9 cellular contexts compared by ENCODE assay signal in genomic region chrX:153793291-153793690, GRCh38. TPM values are rescaled to one million over a fixed set of nuclear protein-coding genes. Genes with fewer than 3 reads are reported as not detected.
DNase-seq lines count a peak whose midpoint lies in the region; ATAC-seq and TF ChIP-seq lines count a peak whose summit lies in the region.
"Had no signal": no experiment of that assay in that cellular context is flagged by ENCODE, and none has a peak within 500 bp of the region (broad histone marks: within the 10 kb centered on the region; RNA-seq: fewer than 3 reads in every experiment).

No MANE protein-coding gene starts in this region.

- peaks cover 37% of the 10 kb centered on the region for H3K79me2 ChIP-seq in neural cell (replicated peaks; ENCODE audit: insufficient read depth, low read length)

- TF ChIP-seq EP300 in neural cell (conservative IDR thresholded peaks at IDR 0.05; ENCODE audit: poor library complexity, severe bottlenecking), result no peak

- no peaks in the 10 kb centered on the region for H3K9me3 Mint-ChIP-seq in CD8-positive, alpha-beta memory T cell

- peaks cover 20% of the 10 kb centered on the region for H3K4me1 ChIP-seq in CD8-positive, alpha-beta memory T cell (ENCODE audit: insufficient read depth, low read length)
- H3K4me1 ChIP-seq in ectodermal cell (ENCODE audit: control insufficient read depth, insufficient read depth, low read length), result peaks cover 5% of the 10 kb centered on the region

- H3K4me3 Mint-ChIP-seq in CD8-positive, alpha-beta memory T cell, result peak overlapping the region; percentile 88 to 96 (median 92)

- peak overlapping the region; percentile 66 for H3K4me3 ChIP-seq in CD8-positive, alpha-beta memory T cell (ENCODE audit: low read length)
- H3K4me3 ChIP-seq in NB4 (ENCODE audit: low read depth, low read length), result peak overlapping the region; percentile 82
- H3K4me3 ChIP-seq in ectodermal cell (ENCODE audit: insufficient read depth, low read depth, low read length), result peak overlapping the region; percentile 72
- H3K4me3 ChIP-seq in neural cell (ENCODE audit: low read length), result peak overlapping the region; percentile 83

- H3K9ac ChIP-seq in neural cell (ENCODE audit: low read length), result peak overlapping the region; percentile 83

- TF ChIP-seq RAD21 in neural cell (conservative IDR thresholded peaks at IDR 0.05), result no peak

- peaks cover 0 to 45% (median 0%) of the 10 kb centered on the region in 3 donors for H3K36me3 Mint-ChIP-seq in CD8-positive, alpha-beta memory T cell

- H3K27ac Mint-ChIP-seq in CD8-positive, alpha-beta memory T cell, result peak overlapping the region; percentile 71 to 98 (median 89)

- POLR2A ChIA-PET in CD8-positive, alpha-beta memory T cell (lab: Charles Lee), result no interaction called here

- H3K36me3 ChIP-seq in CD8-positive, alpha-beta memory T cell (ENCODE audit: insufficient read depth, low read length), result no peaks in the 10 kb centered on the region
- peaks cover 4% of the 10 kb centered on the region for H3K36me3 ChIP-seq in ectodermal cell (ENCODE audit: control insufficient read depth, insufficient read depth, low read length)
- H3K36me3 ChIP-seq in neural cell (ENCODE audit: insufficient read depth, low read length), result no peaks in the 10 kb centered on the region

- DNase-seq in CD8-positive, alpha-beta memory T cell, result no peak
- DNase-seq in NB4 (ENCODE audit: low read depth), result peak; percentile 51
- no peak for DNase-seq in NCI-H748 (lab: John Stamatoyannopoulos, UW; ENCODE audit: unreplicated experiment)
- DNase-seq in putamen (ENCODE audit: low spot score), result no peak
- DNase-seq in ureter (ENCODE audit: low spot score), result no peak

- no peak for TF ChIP-seq CTCF in NB4 (IDR thresholded peaks at IDR 0.05; ENCODE audit: low read depth, low read length)
- no peak for TF ChIP-seq CTCF in neural cell (IDR thresholded peaks at IDR 0.05; ENCODE audit: poor library complexity, severe bottlenecking)

- CTCF ChIA-PET in CD8-positive, alpha-beta memory T cell (lab: Charles Lee), result interaction anchor here (1.8 kb wide), 1 partner anchor 155 kb away, joined by 7 read pairs; no protein-coding TSS in a partner anchor

- TF ChIP-seq POLR2A in NB4 (IDR thresholded peaks at IDR 0.05; ENCODE audit: extremely low read depth, insufficient read length), result no peak

- no peak overlapping the region for H2AFZ ChIP-seq in neural cell (ENCODE audit: low read depth, low read length)

- H3K9me3 ChIP-seq in CD8-positive, alpha-beta memory T cell (ENCODE audit: low read length), result no peaks in the 10 kb centered on the region
- H3K9me3 ChIP-seq in ectodermal cell (ENCODE audit: control insufficient read depth, low read length) (no peaks in the 10 kb centered on the region), neural cell (ENCODE audit: low read length) (no peaks in the 10 kb centered on the region)

- H3K9me2 ChIP-seq in neural cell (ENCODE audit: insufficient read depth, low read length), result no peaks in the 10 kb centered on the region

- no peaks in the 10 kb centered on the region for H3F3A ChIP-seq in neural cell (ENCODE audit: insufficient read depth, low read length, poor library complexity, severe bottlenecking)

- ATAC-seq in GM21529 (IDR thresholded peaks at IDR 0.05; ENCODE audit: unreplicated experiment), result no peak

- peaks cover 0 to 4% of the 10 kb centered on the region in 2 donors for H3K27me3 Mint-ChIP-seq in CD8-positive, alpha-beta memory T cell

- WGBS in ectodermal cell, 2 experiments, result 55 to 60% methylated on average over 4 to 5 of the region's 7 CpGs

- H3K27me3 ChIP-seq in CD8-positive, alpha-beta memory T cell (ENCODE audit: insufficient read depth, low read length, poor library complexity, severe bottlenecking), result no peaks in the 10 kb centered on the region
- H3K27me3 ChIP-seq in ectodermal cell (ENCODE audit: control insufficient read depth, insufficient read depth, low read length, poor library complexity, severe bottlenecking) (no peaks in the 10 kb centered on the region), neural cell (ENCODE audit: insufficient read depth, low read depth, low read length) (no peaks in the 10 kb centered on the region)

- H3K4me2 ChIP-seq in neural cell (ENCODE audit: low read length), result peak overlapping the region; percentile 62

- H3K27ac ChIP-seq in CD8-positive, alpha-beta memory T cell (ENCODE audit: low read depth, low read length), result peak overlapping the region; percentile 90
- H3K27ac ChIP-seq in ectodermal cell (ENCODE audit: insufficient read depth, low read depth, low read length, poor library complexity, severe bottlenecking) (no peak overlapping the region), neural cell (ENCODE audit: low read length) (peak overlapping the region; percentile 86)

- H3K4me1 Mint-ChIP-seq in CD8-positive, alpha-beta memory T cell, result peaks cover 26 to 34% (median 30%) of the 10 kb centered on the region in 3 donors

- H4K20me1 ChIP-seq in neural cell (ENCODE audit: insufficient read depth), result no peaks in the 10 kb centered on the region

TF ChIP-seq in neural cell, 6 proteins besides CTCF, POLR2A, EP300 and RAD21:
- TF ChIP-seq REST (IDR thresholded peaks at IDR 0.05; ENCODE audit: borderline replicate concordance) (no peak), TAF1 (IDR thresholded peaks at IDR 0.05; ENCODE audit: low read depth) (no peak), SMC3 (conservative IDR thresholded peaks at IDR 0.05; ENCODE audit: poor library complexity) (no peak), MXI1 (conservative IDR thresholded peaks at IDR 0.05; ENCODE audit: poor library complexity, severe bottlenecking) (no peak), POLR2AphosphoS5 (IDR thresholded peaks at IDR 0.05) (no peak), EZH2 (IDR thresholded peaks at IDR 0.05; ENCODE audit: borderline replicate concordance, insufficient read depth, low read length, poor library complexity, severe bottlenecking) (no peak)

RNA-seq across cellular contexts. Expression of gene IDH3G, which starts 0.9 kb away (rescaled TPM):
- 10 to 100 TPM; 54.2 to 61.6 TPM for total RNA-seq in CD8-positive, alpha-beta memory T cell
- polyA plus RNA-seq in CD8-positive, alpha-beta memory T cell, result 109 TPM
- polyA plus RNA-seq in ectodermal cell (2013, experiment 1 of 4), result 53.0 TPM
- polyA plus RNA-seq in ectodermal cell (2013, experiment 2 of 4), result 49.1 TPM
- 49.3 TPM for polyA plus RNA-seq in ectodermal cell (2013, experiment 3 of 4)
- 53.3 TPM for polyA plus RNA-seq in ectodermal cell (2013, experiment 4 of 4)
- polyA plus RNA-seq in neural cell, result 64.7 and 72.7 TPM in 2 replicates
- polyA minus RNA-seq in neural cell, result 45.1 and 49.7 TPM in 2 replicates
- 57.0 TPM for total RNA-seq in ureter

RNA-seq across cellular contexts. Expression of gene SSR4, which starts 1.2 kb away (rescaled TPM):
- total RNA-seq in CD8-positive, alpha-beta memory T cell, result 100 to 1,000 TPM; 158 to 166 TPM
- polyA plus RNA-seq in CD8-positive, alpha-beta memory T cell, result 567 TPM
- polyA plus RNA-seq in ectodermal cell (2013, experiment 1 of 4), result 231 TPM
- 222 TPM for polyA plus RNA-seq in ectodermal cell (2013, experiment 2 of 4)
- polyA plus RNA-seq in ectodermal cell (2013, experiment 3 of 4), result 243 TPM
- 245 TPM for polyA plus RNA-seq in ectodermal cell (2013, experiment 4 of 4)
- polyA plus RNA-seq in neural cell, result 186 and 192 TPM in 2 replicates
- polyA minus RNA-seq in neural cell, result 71.1 and 85.2 TPM in 2 replicates
- 253 TPM for total RNA-seq in ureter

RNA-seq across cellular contexts. Expression of gene SRPK3, which starts 12.4 kb away (rescaled TPM):
- total RNA-seq in CD8-positive, alpha-beta memory T cell, result not detected
- polyA plus RNA-seq in CD8-positive, alpha-beta memory T cell, result not detected
- polyA plus RNA-seq in ectodermal cell (2013, experiment 1 of 4), result not detected
- not detected for polyA plus RNA-seq in ectodermal cell (2013, experiment 2 of 4)
- not detected for polyA plus RNA-seq in ectodermal cell (2013, experiment 3 of 4)
- polyA plus RNA-seq in ectodermal cell (2013, experiment 4 of 4), result 0.08 TPM
- polyA plus RNA-seq in neural cell, result not detected in 2 replicates
- not detected in 2 replicates for polyA minus RNA-seq in neural cell
- total RNA-seq in ureter, result 2.7 TPM
- total RNA-seq: HT1080 had no signal

RNA-seq across cellular contexts. Expression of gene PLXNB3, which starts 29.2 kb away (rescaled TPM):
- total RNA-seq in CD8-positive, alpha-beta memory T cell, result under 1 TPM; 0.51 to 0.57 TPM
- polyA plus RNA-seq in CD8-positive, alpha-beta memory T cell, result not detected
- 2.6 TPM for polyA plus RNA-seq in ectodermal cell (2013, experiment 1 of 4)
- 1.4 TPM for polyA plus RNA-seq in ectodermal cell (2013, experiment 2 of 4)
- polyA plus RNA-seq in ectodermal cell (2013, experiment 3 of 4), result 1.2 TPM
- polyA plus RNA-seq in ectodermal cell (2013, experiment 4 of 4), result 2.2 TPM
- polyA plus RNA-seq in neural cell, result 0.48 and 0.76 TPM in 2 replicates
- polyA minus RNA-seq in neural cell, result 0.97 and 1.5 TPM in 2 replicates
- 42.8 TPM for total RNA-seq in ureter

RNA-seq across cellular contexts. Expression of gene PDZD4, which starts 37.1 kb away (rescaled TPM):
- 1 to 10 TPM; 1.3 to 2.3 TPM for total RNA-seq in CD8-positive, alpha-beta memory T cell
- 2.1 TPM for polyA plus RNA-seq in CD8-positive, alpha-beta memory T cell
- 19.6 TPM for polyA plus RNA-seq in ectodermal cell (2013, experiment 1 of 4)
- polyA plus RNA-seq in ectodermal cell (2013, experiment 2 of 4), result 16.9 TPM
- polyA plus RNA-seq in ectodermal cell (2013, experiment 3 of 4), result 20.4 TPM
- 21.6 TPM for polyA plus RNA-seq in ectodermal cell (2013, experiment 4 of 4)
- polyA plus RNA-seq in neural cell, result 343 and 389 TPM in 2 replicates
- polyA minus RNA-seq in neural cell, result 338 and 398 TPM in 2 replicates
- total RNA-seq in ureter, result 10.6 TPM
